28 cellular contexts compared by ENCODE assay signal in genomic region chr18:69725855-69726508, GRCh38.
"Had no signal": no experiment of that assay in that cellular context is flagged by ENCODE, and none has a peak within 500 bp of the region (broad histone marks: within the 10 kb centered on the region; RNA-seq: fewer than 3 reads in every experiment).

No MANE protein-coding gene starts in this region.

- ATAC-seq: activated CD8-positive, alpha-beta memory T cell treated with anti-CD3 and anti-CD28 coated beads, Interleukin-2, amount 10 ng/mL, durations not matched to agents 7 days and 5 days; activated CD8-positive, alpha-beta T cell treated with anti-CD3 and anti-CD28 coated beads, Interleukin-2, amount 10 ng/mL, durations not matched to agents 7 days and 5 days; activated naive CD4-positive, alpha-beta T cell treated with anti-CD3 and anti-CD28 coated beads, Interleukin-2, amount 50 U/mL, for 72 hours; activated naive CD8-positive, alpha-beta T cell treated with anti-CD3 and anti-CD28 coated beads, Interleukin-2, amount 50 U/mL, for 24 hours; Panc1; WTC11 had no signal

- H3K9me3 Mint-ChIP-seq: activated naive CD4-positive, alpha-beta T cell treated with anti-CD3 and anti-CD28 coated beads, Interleukin-2, amount 50 U/mL, for 72 hours; activated T-cell treated with anti-CD3 and anti-CD28 coated beads, Interleukin-2, amount 50 U/mL, for 24 hours; activated T-helper 1 cell treated with anti-CD3 and anti-CD28 coated beads, Interleukin-12 subunit alpha, Interleukin-12 subunit beta, Interleukin-2, Interleukin-4 antibody, amounts not matched to agents 30 ng/mL and 10 ng/mL and 1 ng/mL, durations not matched to agents 14 hours and 24 hours and 36 hours; T-helper 1 cell treated with Interleukin-12 subunit alpha and Interleukin-12 subunit beta and Interleukin-4 antibody, amounts not matched to agents 30 μg/mL and 1 μg/mL, for 36 hours; WTC11 had no signal

- H3K27me3 ChIP-seq: SJCRH30 had no signal

- H3K27ac Mint-ChIP-seq: activated CD8-positive, alpha-beta memory T cell treated with anti-CD3 and anti-CD28 coated beads, Interleukin-2, amount 10 ng/mL, durations not matched to agents 7 days and 5 days; activated CD8-positive, alpha-beta T cell treated with anti-CD3 and anti-CD28 coated beads, Interleukin-2, amount 10 ng/mL, durations not matched to agents 7 days and 5 days; activated naive CD4-positive, alpha-beta T cell treated with anti-CD3 and anti-CD28 coated beads, Interleukin-2, amount 50 U/mL, for 72 hours; activated naive CD8-positive, alpha-beta T cell treated with anti-CD3 and anti-CD28 coated beads, Interleukin-2, amount 50 U/mL, for 24 hours; activated T-cell treated with anti-CD3 and anti-CD28 coated beads, Interleukin-2, amount 50 U/mL, for 24 hours; activated T-helper 1 cell treated with anti-CD3 and anti-CD28 coated beads, Interleukin-12 subunit alpha, Interleukin-12 subunit beta, Interleukin-2, Interleukin-4 antibody, amounts not matched to agents 30 ng/mL and 10 ng/mL and 1 ng/mL, durations not matched to agents 14 hours and 24 hours and 36 hours; T-helper 1 cell treated with Interleukin-12 subunit alpha and Interleukin-12 subunit beta and Interleukin-4 antibody, amounts not matched to agents 30 μg/mL and 1 μg/mL, for 36 hours; WTC11 had no signal

- H3K4me3 Mint-ChIP-seq: activated CD8-positive, alpha-beta memory T cell treated with anti-CD3 and anti-CD28 coated beads, Interleukin-2, amount 10 ng/mL, durations not matched to agents 7 days and 5 days; activated CD8-positive, alpha-beta T cell treated with anti-CD3 and anti-CD28 coated beads, Interleukin-2, amount 10 ng/mL, durations not matched to agents 7 days and 5 days; activated naive CD8-positive, alpha-beta T cell treated with anti-CD3 and anti-CD28 coated beads, Interleukin-2, amount 50 U/mL, for 24 hours; activated T-cell treated with anti-CD3 and anti-CD28 coated beads, Interleukin-2, amount 50 U/mL, for 24 hours; activated T-helper 1 cell treated with anti-CD3 and anti-CD28 coated beads, Interleukin-12 subunit alpha, Interleukin-12 subunit beta, Interleukin-2, Interleukin-4 antibody, amounts not matched to agents 30 ng/mL and 10 ng/mL and 1 ng/mL, durations not matched to agents 14 hours and 24 hours and 36 hours; T-helper 1 cell treated with Interleukin-12 subunit alpha and Interleukin-12 subunit beta and Interleukin-4 antibody, amounts not matched to agents 30 μg/mL and 1 μg/mL, for 36 hours; WTC11 had no signal

- DNase-seq: activated CD4-positive, alpha-beta T cell treated with anti-CD3 and anti-CD28 coated beads for 48 hours; activated CD4-positive, alpha-beta T cell treated with anti-CD3 and anti-CD28 coated beads, Interleukin-2, amount 50 U/mL, for 4 hours; activated CD4-positive, CD25-positive, alpha-beta regulatory T cell treated with anti-CD3 and anti-CD28 coated beads, Interleukin-2, amount 50 U/mL, for 72 hours; activated CD8-positive, alpha-beta memory T cell treated with anti-CD3 and anti-CD28 coated beads, Interleukin-2, amount 10 ng/mL, durations not matched to agents 7 days and 5 days; activated CD8-positive, alpha-beta T cell treated with anti-CD3 and anti-CD28 coated beads, Interleukin-2, amount 10 ng/mL, durations not matched to agents 7 days and 5 days; activated effector memory CD4-positive, alpha-beta T cell treated with anti-CD3 and anti-CD28 coated beads, Interleukin-2, amount 50 U/mL, for 16 hours; activated naive CD4-positive, alpha-beta T cell treated with Interleukin-2 at 50 U/mL for 16 hours; activated naive CD8-positive, alpha-beta T cell treated with anti-CD3 and anti-CD28 coated beads, Interleukin-2, amount 50 U/mL, for 24 hours; activated T-cell treated with anti-CD3 and anti-CD28 coated beads, Interleukin-2, amount 50 U/mL, for 24 hours; cerebellar nuclear complex; Kasumi-1; KBM-7; NCI-H1092; NCI-H1417; NCI-H1930; NCI-H2171; NCI-H2227 treated with DMSO at 0.1 percent for 48 hours; NCI-H446 treated with DMSO at 0.1 percent for 48 hours; NCI-H526; NCI-H774; Right ventricle myocardium superior; RPMI8226; SJCRH30 had no signal

- H3K36me3 Mint-ChIP-seq: activated naive CD4-positive, alpha-beta T cell treated with anti-CD3 and anti-CD28 coated beads, Interleukin-2, amount 50 U/mL, for 72 hours; WTC11 had no signal

- H3K4me3 ChIP-seq: SJCRH30 had no signal

- H3K27ac ChIP-seq: SJCRH30 had no signal

- H3K4me1 ChIP-seq: SJCRH30 had no signal

- H3K36me3 ChIP-seq: SJCRH30 had no signal

- H3K27me3 Mint-ChIP-seq: activated CD8-positive, alpha-beta memory T cell treated with anti-CD3 and anti-CD28 coated beads, Interleukin-2, amount 10 ng/mL, durations not matched to agents 7 days and 5 days; activated naive CD8-positive, alpha-beta T cell treated with anti-CD3 and anti-CD28 coated beads, Interleukin-2, amount 50 U/mL, for 24 hours; activated T-cell treated with anti-CD3 and anti-CD28 coated beads, Interleukin-2, amount 50 U/mL, for 24 hours had no signal

- H3K9me3 ChIP-seq: SJCRH30 had no signal
